Comparison of ENCODE assay signal across 20 cellular contexts in the genomic region with DNA sequence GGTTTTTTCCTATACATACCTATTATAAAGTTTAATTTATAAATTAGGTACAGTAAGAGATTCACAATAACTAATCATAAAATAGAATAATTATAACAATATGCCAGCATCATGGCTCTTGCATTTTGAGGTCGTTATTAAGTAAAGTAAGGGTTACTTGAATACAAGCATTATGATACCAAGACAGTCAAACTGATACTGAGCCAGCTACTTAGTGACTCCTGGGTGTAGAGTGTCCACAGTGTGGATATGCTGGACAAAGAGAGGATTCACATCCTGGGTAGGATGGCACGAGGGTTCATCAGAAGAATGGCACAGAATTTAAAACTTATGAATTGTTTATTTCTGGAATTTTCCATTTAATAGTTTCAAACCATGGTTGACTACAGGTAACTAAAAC.
DNase-seq lines count a peak whose midpoint lies in the region; ATAC-seq lines count a peak whose summit lies in the region.
"Had no signal": no experiment of that assay in that cellular context is flagged by ENCODE, and none has a peak within 500 bp of the region (broad histone marks: within the 10 kb centered on the region; RNA-seq: fewer than 3 reads in every experiment).

No MANE protein-coding gene starts in this region.

- H3K9me3 Mint-ChIP-seq in T-helper 2 cell treated with Interferon-gamma antibody and Interleukin-4, amounts not matched to agents 5 μg/mL and 100 μg/mL, for 36 hours = no peaks in the 10 kb centered on the region
- H3K9me3 Mint-ChIP-seq: endodermal cell; memory B cell; stimulated activated effector memory CD8-positive, alpha-beta T cell treated with anti-CD3 and anti-CD28 coated beads, Interleukin-12 subunit alpha, Interleukin-12 subunit beta, amount 100 ng/mL, for 72 hours; T-cell had no signal

- no peaks in the 10 kb centered on the region for H3K36me3 Mint-ChIP-seq in T-helper 2 cell treated with Interferon-gamma antibody and Interleukin-4, amounts not matched to agents 5 μg/mL and 100 μg/mL, for 36 hours (ENCODE audit: low read depth)
- H3K36me3 Mint-ChIP-seq: memory B cell; stimulated activated effector memory CD8-positive, alpha-beta T cell treated with anti-CD3 and anti-CD28 coated beads, Interleukin-12 subunit alpha, Interleukin-12 subunit beta, amount 100 ng/mL, for 72 hours; T-cell had no signal

- H3K4me1 Mint-ChIP-seq in T-helper 2 cell treated with Interferon-gamma antibody and Interleukin-4, amounts not matched to agents 5 μg/mL and 100 μg/mL, for 36 hours (ENCODE audit: low read depth) = no peaks in the 10 kb centered on the region
- H3K4me1 Mint-ChIP-seq: endodermal cell; stimulated activated effector memory CD8-positive, alpha-beta T cell treated with anti-CD3 and anti-CD28 coated beads, Interleukin-12 subunit alpha, Interleukin-12 subunit beta, amount 100 ng/mL, for 72 hours; T-cell had no signal

- peak; percentile 40 for ATAC-seq in GM18517 (IDR thresholded peaks at IDR 0.05; ENCODE audit: unreplicated experiment)
- peak; percentile 38 for ATAC-seq in GM19467 (IDR thresholded peaks at IDR 0.05; ENCODE audit: unreplicated experiment)
- ATAC-seq in HG02870 (IDR thresholded peaks at IDR 0.05; ENCODE audit: unreplicated experiment) = peak; percentile 66
- peak; percentile 32 for ATAC-seq in HG03457 (IDR thresholded peaks at IDR 0.05; ENCODE audit: unreplicated experiment)
- ATAC-seq: foreskin keratinocyte; right lobe of liver; stimulated activated effector memory CD8-positive, alpha-beta T cell treated with anti-CD3 and anti-CD28 coated beads, Interleukin-12 subunit alpha, Interleukin-12 subunit beta, amount 100 ng/mL, for 72 hours; T-cell had no signal

- H3K27me3 Mint-ChIP-seq in T-helper 2 cell treated with Interferon-gamma antibody and Interleukin-4, amounts not matched to agents 5 μg/mL and 100 μg/mL, for 36 hours (ENCODE audit: low read depth) = peaks cover 7% of the 10 kb centered on the region
- H3K27me3 Mint-ChIP-seq: memory B cell, T-cell had no signal

- no peak overlapping the region for H3K4me3 Mint-ChIP-seq in T-helper 2 cell treated with Interferon-gamma antibody and Interleukin-4, amounts not matched to agents 5 μg/mL and 100 μg/mL, for 36 hours
- H3K4me3 Mint-ChIP-seq: endodermal cell; memory B cell; stimulated activated effector memory CD8-positive, alpha-beta T cell treated with anti-CD3 and anti-CD28 coated beads, Interleukin-12 subunit alpha, Interleukin-12 subunit beta, amount 100 ng/mL, for 72 hours; T-cell had no signal

- DNase-seq in T-helper 2 cell treated with Interferon-gamma antibody and Interleukin-4, amounts not matched to agents 5 μg/mL and 100 μg/mL, for 36 hours (ENCODE audit: low spot score) = no peak
- DNase-seq in islet precursor cell = no peak
- no peak for DNase-seq in stimulated activated naive CD4-positive, alpha-beta T cell (lab: John Stamatoyannopoulos, UW)
- DNase-seq in activated T-cell treated with anti-CD3 and anti-CD28 coated beads, Interleukin-2, amount 50 U/mL, for 1 hour = no peak
- DNase-seq: activated CD4-positive, CD25-positive, alpha-beta regulatory T cell treated with anti-CD3 and anti-CD28 coated beads, Interleukin-2, amount 50 U/mL, for 72 hours; central memory CD4-positive, alpha-beta T cell; DMS 273 treated with DMSO at 0.1 percent for 48 hours; endodermal cell; NCI-H1048; NCI-H446 treated with DMSO at 0.1 percent for 48 hours; right lobe of liver; stimulated activated CD4-positive, alpha-beta T cell treated with anti-CD3 and anti-CD28 coated beads, Interleukin-4, amount 100 ng/mL, for 1 hour had no signal

- no peak overlapping the region for H3K27ac Mint-ChIP-seq in T-helper 2 cell treated with Interferon-gamma antibody and Interleukin-4, amounts not matched to agents 5 μg/mL and 100 μg/mL, for 36 hours
- H3K27ac Mint-ChIP-seq: endodermal cell; memory B cell; stimulated activated effector memory CD8-positive, alpha-beta T cell treated with anti-CD3 and anti-CD28 coated beads, Interleukin-12 subunit alpha, Interleukin-12 subunit beta, amount 100 ng/mL, for 72 hours; T-cell had no signal
